Comparison of ENCODE assay signal across 8 cellular contexts in the genomic region with DNA sequence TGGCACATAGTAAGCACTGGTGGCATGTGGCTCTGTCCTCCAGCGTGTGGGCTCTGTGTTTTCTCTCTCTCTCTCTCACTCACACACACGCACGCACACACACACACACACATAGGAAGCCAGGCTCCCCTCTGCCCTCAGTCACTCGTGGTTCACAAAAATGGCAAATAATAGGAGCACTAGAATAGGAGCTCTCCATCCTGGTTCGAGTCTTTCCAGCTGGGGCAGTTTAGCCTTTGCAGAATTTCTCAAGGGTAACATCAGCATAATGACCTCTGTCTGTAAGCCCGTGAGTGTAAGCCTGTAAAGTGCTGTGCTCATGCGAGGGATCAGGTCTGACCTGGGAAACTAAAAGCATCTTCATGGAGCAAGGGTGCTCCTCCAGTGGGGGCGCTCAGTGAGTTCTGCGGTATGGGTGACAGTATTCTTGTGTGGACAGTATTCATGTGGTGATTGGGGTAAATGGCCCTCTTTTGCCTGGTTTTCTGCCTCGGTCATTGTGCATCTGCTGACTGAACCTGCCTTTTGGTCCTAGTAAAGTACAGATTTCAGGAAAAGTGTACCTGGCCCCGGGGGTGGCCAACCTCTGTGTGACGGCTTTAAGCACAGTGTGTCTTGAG. TPM values are rescaled to one million over a fixed set of nuclear protein-coding genes. Genes with fewer than 3 reads are reported as not detected.
DNase-seq lines count a peak whose midpoint lies in the region; ATAC-seq and TF ChIP-seq lines count a peak whose summit lies in the region.

No MANE protein-coding gene starts in this region.

- 30 to 34% (median 33%) methylated on average over 12 of the region's 12 CpGs for WGBS in ovary, 3 donors

- H3K4me1 ChIP-seq in BLaER1 = peaks cover 61% of the 10 kb centered on the region
- peaks cover 64% of the 10 kb centered on the region for H3K4me1 ChIP-seq in HUES6 (ENCODE audit: control insufficient read depth, insufficient read depth, low read length)
- H3K4me1 ChIP-seq in foreskin keratinocyte = peaks cover 21% of the 10 kb centered on the region
- peaks cover 31% of the 10 kb centered on the region for H3K4me1 ChIP-seq in ovary (ENCODE audit: insufficient read depth)

- peak overlapping the region; percentile 64 for H3K27ac Mint-ChIP-seq in activated T-cell treated with anti-CD3 and anti-CD28 coated beads, Interleukin-2, amount 50 U/mL, for 72 hours

- H3K27ac ChIP-seq in BLaER1 (no peak overlapping the region), HUES6 (ENCODE audit: low read depth, low read length) (no peak overlapping the region), foreskin keratinocyte (peak overlapping the region; percentile 66), ovary (peak overlapping the region; percentile 77 to 92)

- peak overlapping the region; percentile 87 to 91 for H3K4me3 Mint-ChIP-seq in activated T-cell treated with anti-CD3 and anti-CD28 coated beads, Interleukin-2, amount 50 U/mL, for 72 hours

- H3K4me2 ChIP-seq in BLaER1 = peak overlapping the region; percentile 99

- H3K36me3 ChIP-seq in BLaER1 (peaks cover 13% of the 10 kb centered on the region), HUES6 (ENCODE audit: control insufficient read depth, insufficient read depth, low read length) (peaks cover 19% of the 10 kb centered on the region), ovary (no peaks in the 10 kb centered on the region)

- H3K36me3 Mint-ChIP-seq in activated T-cell treated with anti-CD3 and anti-CD28 coated beads, Interleukin-2, amount 50 U/mL, for 72 hours (ENCODE audit: insufficient read depth in 2 of 2) = peaks cover 18 to 19% of the 10 kb centered on the region in 2 donors

- intact Hi-C loops in ovary (cut with DNase I) = no loop called here

- H3K9me3 ChIP-seq in BLaER1 (no peaks in the 10 kb centered on the region), HUES6 (ENCODE audit: control insufficient read depth, insufficient read depth, low read depth, low read length) (no peaks in the 10 kb centered on the region), ovary (no peaks in the 10 kb centered on the region)

- peak; percentile 39 to 41 for DNase-seq in activated T-cell treated with anti-CD3 and anti-CD28 coated beads, Interleukin-2, amount 50 U/mL, for 72 hours
- DNase-seq in foreskin keratinocyte (no peak), ovary (peak in 3 of 5 donors; percentile 38 to 41 (median 40)), NCI-H2171 treated with DMSO at 0.1 percent for 48 hours (lab: John Stamatoyannopoulos, UW) (no peak), NCI-H2227 (lab: John Stamatoyannopoulos, UW; ENCODE audit: unreplicated experiment) (no peak)

- H3K4me3 ChIP-seq in BLaER1 = peak overlapping the region; percentile 86
- peak overlapping the region; percentile 98 for H3K4me3 ChIP-seq in HUES6 (ENCODE audit: low read depth, low read length)
- peak overlapping the region; percentile 47 for H3K4me3 ChIP-seq in ovary

- H3K9ac ChIP-seq in BLaER1 = peak overlapping the region; percentile 93; the same call in 1 of the 2 replicates
- H3K9ac ChIP-seq in HUES6 (ENCODE audit: low read length) = peak overlapping the region; percentile 69

- H3K9me3 Mint-ChIP-seq in activated T-cell treated with anti-CD3 and anti-CD28 coated beads, Interleukin-2, amount 50 U/mL, for 72 hours = no peaks in the 10 kb centered on the region

- H3K4me1 Mint-ChIP-seq in activated T-cell treated with anti-CD3 and anti-CD28 coated beads, Interleukin-2, amount 50 U/mL, for 72 hours (ENCODE audit: low read depth) = peaks cover 60% of the 10 kb centered on the region

- H3K27me3 ChIP-seq in BLaER1 (0 out of 2 replicates have a peak, but pooled peaks cover 3% of the 10 kb centered on the region), HUES6 (ENCODE audit: control insufficient read depth, insufficient read depth, low read length) (peaks cover 13% of the 10 kb centered on the region), foreskin keratinocyte (no peaks in the 10 kb centered on the region), ovary (no peaks in the 10 kb centered on the region)

- ATAC-seq in activated T-cell treated with anti-CD3 and anti-CD28 coated beads, Interleukin-2, amount 50 U/mL, for 72 hours (replicated peaks in 1 of 2) = no peak
- ATAC-seq in foreskin keratinocyte (no peak), GM21619 (IDR thresholded peaks at IDR 0.05; ENCODE audit: unreplicated experiment) (no peak)

- peaks cover 34% of the 10 kb centered on the region for H4K20me1 ChIP-seq in BLaER1

- H3K27me3 Mint-ChIP-seq in activated T-cell treated with anti-CD3 and anti-CD28 coated beads, Interleukin-2, amount 50 U/mL, for 72 hours (ENCODE audit: low read depth) = no peaks in the 10 kb centered on the region

- TF ChIP-seq POLR2A in ovary (IDR thresholded peaks at IDR 0.05) = no peak

- TF ChIP-seq EP300 in ovary (IDR thresholded peaks at IDR 0.05) = no peak

- peak; percentile 12 for TF ChIP-seq CTCF in foreskin keratinocyte (conservative IDR thresholded peaks at IDR 0.05)
- no peak for TF ChIP-seq CTCF in ovary (IDR thresholded peaks at IDR 0.05)

RNA-seq across cellular contexts. Expression of gene ZC3H12A, which starts 0.8 kb away (rescaled TPM):
- total RNA-seq in activated T-cell treated with anti-CD3 and anti-CD28 coated beads, Interleukin-2, amount 50 U/mL, for 72 hours = 10 to 100 TPM; 33.5 to 46.1 TPM
- total RNA-seq in foreskin keratinocyte (24.5 and 32.4 TPM in 2 replicates), ovary (10 to 100 TPM in 3 of 7 donors, 1 to 10 TPM in 4; 5.4 to 86.6 (median 7.2) TPM)
- polyA plus RNA-seq in foreskin keratinocyte (19.9 and 23.0 TPM in 2 replicates), ovary (1 to 10 TPM; 1.4 to 3.6 TPM)

RNA-seq across cellular contexts. Expression of gene MEAF6, which starts 41.0 kb away (rescaled TPM):
- 100 to 1,000 TPM; 105 to 108 TPM for total RNA-seq in activated T-cell treated with anti-CD3 and anti-CD28 coated beads, Interleukin-2, amount 50 U/mL, for 72 hours
- total RNA-seq in foreskin keratinocyte = 43.8 and 48.6 TPM in 2 replicates
- polyA plus RNA-seq in foreskin keratinocyte = 36.7 and 41.3 TPM in 2 replicates
- total RNA-seq in ovary = 10 to 100 TPM; 38.7 to 71.3 (median 64.1) TPM
- polyA plus RNA-seq in ovary = 100 to 1,000 TPM in 1 of 2 donors, 10 to 100 TPM in 1; 62.1 to 108 TPM

Comparison
In these comparisons a context has a peak if more than half of its experiments do, and no peak if none do; other contexts are left out.
1. H3K27ac ChIP-seq: peak in foreskin keratinocyte (single experiment) and ovary (2 of 2); none in BLaER1 (single experiment) and HUES6 (single experiment).
2. H3K4me3 ChIP-seq: peak in every context shown above with its lines; median percentile 98 in HUES6; 86 in BLaER1; 47 in ovary.
3. DNase-seq: peak in activated T-cell treated with anti-CD3 and anti-CD28 coated beads, Interleukin-2, amount 50 U/mL, for 72 hours (2 of 2) and ovary (3 of 5); none in foreskin keratinocyte (0 of 2), NCI-H2171 treated with DMSO at 0.1 percent for 48 hours (single experiment) and NCI-H2227 (single experiment).